ENCODE assay signal across 8 cellular contexts in the genomic region with DNA sequence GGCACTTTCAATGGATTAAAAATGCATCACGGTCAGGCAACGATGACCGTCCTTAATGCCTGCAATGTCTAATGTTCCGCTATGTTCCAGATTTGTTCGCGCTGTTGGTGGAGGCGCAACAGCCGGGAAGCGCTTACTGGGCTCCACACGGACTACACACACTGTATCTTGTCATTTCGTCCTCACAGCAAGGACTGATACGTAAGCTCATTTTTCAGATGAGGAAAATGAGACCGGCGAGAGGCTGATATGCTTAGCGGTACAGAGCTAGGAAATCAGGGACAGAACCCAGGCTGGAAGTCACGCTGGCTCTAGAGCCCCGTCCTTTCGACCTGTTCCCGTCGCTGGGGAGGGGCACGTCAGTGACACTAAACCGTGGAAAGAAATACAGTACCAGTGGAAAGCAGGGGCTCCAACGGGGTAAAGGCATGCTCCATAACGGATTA. TPM values are rescaled to one million over a fixed set of nuclear protein-coding genes. Genes with fewer than 3 reads are reported as not detected.
DNase-seq lines count a peak whose midpoint lies in the region; ATAC-seq, FAIRE-seq and TF ChIP-seq lines count a peak whose summit lies in the region.

No MANE protein-coding gene starts in this region.

- no peak for TF ChIP-seq CTCF in A549 (IDR thresholded peaks at IDR 0.05)
- TF ChIP-seq CTCF in GM13977 (IDR thresholded peaks at IDR 0.05; ENCODE audit: extremely low read depth, insufficient read depth, missing control alignments): no peak
- no peak for TF ChIP-seq CTCF in endothelial cell (IDR thresholded peaks at IDR 0.05; ENCODE audit: unreplicated experiment)

- TF ChIP-seq RAD21 in A549 (conservative IDR thresholded peaks at IDR 0.05 in 1 of 2, IDR thresholded peaks at IDR 0.05 in 1 of 2): no peak

- H3K79me2 ChIP-seq in mesendoderm (ENCODE audit: control insufficient read depth, insufficient read depth, low read length): no peaks in the 10 kb centered on the region

- H2BK120ac ChIP-seq in mesendoderm (ENCODE audit: low read depth, low read length): no peak overlapping the region

- no peak overlapping the region for H2AK5ac ChIP-seq in mesendoderm (ENCODE audit: low read length)

- TF ChIP-seq POLR2A in A549 (IDR thresholded peaks at IDR 0.05; ENCODE audit: low read length): no peak

- peak overlapping the region; percentile 87 for H3K9ac ChIP-seq in mesendoderm (ENCODE audit: low read length)

- in situ Hi-C loops in GM13977 (cut with MboI; ENCODE audit: low pct_unique_long_range_greater_than_20kb, low sequenced_read_pairs, unreplicated experiment): no loop called here

- H4K5ac ChIP-seq in mesendoderm (ENCODE audit: low read length): no peak overlapping the region

- H3K56ac ChIP-seq in mesendoderm (ENCODE audit: low read length): peak overlapping the region; percentile 84

- 0 out of 3 replicates have a peak, but pooled peaks cover 4% of the 10 kb centered on the region for H3K4me1 ChIP-seq in A549
- no peaks in the 10 kb centered on the region for H3K4me1 ChIP-seq in mesendoderm (ENCODE audit: control insufficient read depth, low read depth, low read length)

- no peak for FAIRE-seq in A549 (lab: Jason Lieb, UNC)

- 2% methylated on average over 24 of the region's 24 CpGs for WGBS in A549 (ENCODE audit: missing lambda C conversion rate)
- WGBS in mesendoderm (ENCODE audit: extremely low coverage, insufficient coverage, low lambda C conversion rate): no CpG with 5 or more reads among the region's 24 CpGs

- CTCF ChIA-PET in A549 (lab: Yijun Ruan, JAX): interaction anchor here (0.6 to 1.2 kb wide), 2 partner anchors 11 to 20 kb away, joined by 3 to 4 read pairs; no protein-coding TSS in a partner anchor

- H3K9me3 ChIP-seq in A549: no peaks in the 10 kb centered on the region

- peak overlapping the region; percentile 29 for H4K8ac ChIP-seq in mesendoderm (ENCODE audit: low read depth, low read length)

- H3K4me2 ChIP-seq in A549: peak overlapping the region; percentile 73
- H3K4me2 ChIP-seq in mesendoderm (ENCODE audit: low read length): peak overlapping the region; percentile 98

- H3K23ac ChIP-seq in mesendoderm (ENCODE audit: low read length): no peak overlapping the region

- H3K27ac Mint-ChIP-seq in endothelial cell (ENCODE audit: unreplicated experiment): peak overlapping the region; percentile 71

- H2BK15ac ChIP-seq in mesendoderm (replicated peaks; ENCODE audit: low read depth): no peak overlapping the region

- H3K4ac ChIP-seq in mesendoderm (ENCODE audit: low read depth, low read length): peak overlapping the region; percentile 95

- H3K18ac ChIP-seq in mesendoderm (ENCODE audit: low read length): peak overlapping the region; percentile 85

- no peaks in the 10 kb centered on the region for H3K36me3 Mint-ChIP-seq in endothelial cell (ENCODE audit: low read depth, unreplicated experiment)

- H3K4me3 Mint-ChIP-seq in endothelial cell (ENCODE audit: unreplicated experiment): peak overlapping the region; percentile 98

- peaks cover 5% of the 10 kb centered on the region for H3K27me3 Mint-ChIP-seq in endothelial cell (ENCODE audit: unreplicated experiment)

- POLR2A ChIA-PET in A549 (lab: Yijun Ruan, JAX): interaction anchor here (0.8 to 1.5 kb wide), 3 partner anchors 13 to 50 kb away, joined by 3 read pairs; no protein-coding TSS in a partner anchor

- ATAC-seq in A549: peak; percentile 72 to 74
- peak; percentile 36 for ATAC-seq in HG02852 (IDR thresholded peaks at IDR 0.05; ENCODE audit: unreplicated experiment)

- no peaks in the 10 kb centered on the region for H3K79me1 ChIP-seq in mesendoderm (ENCODE audit: low read length)

- DNase-seq in A549 (ENCODE audit: low read depth in 1 of 2, low spot score in 1 of 2) (peak; percentile 20 to 55), GM13977 (ENCODE audit: low spot score) (peak; percentile 50), NCI-H1694 (lab: John Stamatoyannopoulos, UW) (peak; percentile 46), endothelial cell (ENCODE audit: low spot score) (peak; percentile 34), mesendoderm (peak; percentile 57), stromal cell of bone marrow (ENCODE audit: low read depth) (peak; percentile 26)
- peak; percentile 55 for DNase-seq in activated CD4-positive, alpha-beta T cell treated with anti-CD3 and anti-CD28 coated beads for 48 hours

- peak overlapping the region; percentile 75 for H3K4me3 ChIP-seq in A549
- peak overlapping the region; percentile 75 for H3K4me3 ChIP-seq in mesendoderm (ENCODE audit: low read length)

- H3K9me3 Mint-ChIP-seq in endothelial cell (ENCODE audit: unreplicated experiment): no peaks in the 10 kb centered on the region

- H2BK5ac ChIP-seq in mesendoderm (ENCODE audit: low read length): no peak overlapping the region

- no peaks in the 10 kb centered on the region for H3K36me3 ChIP-seq in mesendoderm (ENCODE audit: control insufficient read depth, insufficient read depth, low read length)

- H3K27ac ChIP-seq in A549: peak overlapping the region; percentile 91 to 93
- H3K27ac ChIP-seq in mesendoderm (ENCODE audit: low read depth, low read length): peak overlapping the region; percentile 92

- no peaks in the 10 kb centered on the region for H3K27me3 ChIP-seq in mesendoderm (ENCODE audit: insufficient read depth, low read length, poor library complexity)

- no peak for TF ChIP-seq EP300 in A549 (IDR thresholded peaks at IDR 0.05)

- peaks cover 11% of the 10 kb centered on the region for H3K4me1 Mint-ChIP-seq in endothelial cell (ENCODE audit: unreplicated experiment)

TF ChIP-seq in A549, 52 proteins besides CTCF, POLR2A, EP300 and RAD21:
- TF ChIP-seq, protein P1, sequence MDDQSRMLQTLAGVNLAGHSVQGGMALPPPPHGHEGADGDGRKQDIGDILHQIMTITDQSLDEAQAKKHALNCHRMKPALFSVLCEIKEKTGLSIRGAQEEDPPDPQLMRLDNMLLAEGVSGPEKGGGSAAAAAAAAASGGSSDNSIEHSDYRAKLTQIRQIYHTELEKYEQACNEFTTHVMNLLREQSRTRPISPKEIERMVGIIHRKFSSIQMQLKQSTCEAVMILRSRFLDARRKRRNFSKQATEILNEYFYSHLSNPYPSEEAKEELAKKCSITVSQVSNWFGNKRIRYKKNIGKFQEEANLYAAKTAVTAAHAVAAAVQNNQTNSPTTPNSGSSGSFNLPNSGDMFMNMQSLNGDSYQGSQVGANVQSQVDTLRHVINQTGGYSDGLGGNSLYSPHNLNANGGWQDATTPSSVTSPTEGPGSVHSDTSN (IDR thresholded peaks at IDR 0.05): no peak
- TF ChIP-seq NR3C1 (IDR thresholded peaks at IDR 0.05) (no peak), FOXS1 (CRISPR knock-in tag; IDR thresholded peaks at IDR 0.05) (no peak), CHD2 (IDR thresholded peaks at IDR 0.05; ENCODE audit: low read length, partially characterized antibody) (no peak), SREBF2 (IDR thresholded peaks at IDR 0.05) (no peak)

RNA-seq across cellular contexts. Expression of gene TPK1, which starts 0.7 kb away (rescaled TPM):
- polyA plus RNA-seq in A549 (2011; rRNA removed): 2.5 and 3.2 TPM in 2 replicates
- 1.9 and 2.1 TPM in 2 replicates for polyA plus RNA-seq in A549 (2012; cell fraction: cytosol; rRNA removed)
- 0.61 and 0.70 TPM in 2 replicates for polyA plus RNA-seq in A549 (2012; cell fraction: nucleus; rRNA removed)
- 1.4 to 2.2 TPM (median 1.9 TPM) in 3 replicates for polyA plus RNA-seq in A549 (2017; fragmentation: RNase III; extraction: RNeasy Plus Mini Kit Qiagen cat#74134 plus additional on column Dnase treatment)
- polyA minus RNA-seq in A549 (2011; rRNA and poly(A)+ RNA removed): 4.6 and 5.9 TPM in 2 replicates
- total RNA-seq in endothelial cell (ENCODE audit: unreplicated experiment): 0.77 TPM
- 1.6 TPM for polyA plus RNA-seq in mesendoderm (2013, experiment 1 of 2)
- polyA plus RNA-seq in mesendoderm (2013, experiment 2 of 2): 1.8 TPM

Comparison
In these comparisons a context has a peak if more than half of its experiments do, and no peak if none do; other contexts are left out.
1. Peak in every context shown above with its lines: DNase-seq, ATAC-seq, H3K4me3 ChIP-seq and H3K27ac ChIP-seq.